ENCODE assay signal across 12 cellular contexts in the genomic region with DNA sequence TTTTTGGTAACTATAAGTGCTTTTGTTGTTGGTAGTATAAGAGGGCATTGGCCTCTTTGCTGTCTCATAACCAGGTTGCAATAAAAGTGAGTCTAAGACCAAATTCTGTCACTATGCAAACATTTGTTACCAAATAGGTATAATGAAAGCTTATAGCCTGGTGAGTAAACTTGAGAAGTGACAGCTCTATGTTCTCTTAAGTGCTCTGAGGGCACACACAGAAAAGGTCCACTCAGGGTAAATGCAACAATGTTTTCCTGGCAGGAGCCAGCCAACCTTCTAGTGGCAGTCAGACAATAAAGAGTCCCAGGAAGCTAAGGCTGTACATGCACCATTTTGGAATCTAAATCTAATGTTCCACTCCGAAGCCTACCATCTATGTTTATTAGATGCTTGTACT.
DNase-seq lines count a peak whose midpoint lies in the region; ATAC-seq and TF ChIP-seq lines count a peak whose summit lies in the region.
"Had no signal": no experiment of that assay in that cellular context is flagged by ENCODE, and none has a peak within 500 bp of the region (broad histone marks: within the 10 kb centered on the region; RNA-seq: fewer than 3 reads in every experiment).

No MANE protein-coding gene starts in this region.

- peak overlapping the region in 1 of 2 experiments; percentile 8 for H3K18ac ChIP-seq in mesenchymal stem cell (ENCODE audit: low read depth in 1 of 2, low read length in 2 of 2)

- no peak overlapping the region for H3K23ac ChIP-seq in mesenchymal stem cell (ENCODE audit: low read length in 2 of 2)

- DNase-seq in DMS53 (lab: John Stamatoyannopoulos, UW): peak; percentile 70
- DNase-seq in M059J (ENCODE audit: low read depth): peak; percentile 43
- DNase-seq in RWPE2 (ENCODE audit: low spot score): no peak
- DNase-seq in mesenchymal stem cell: no peak
- no peak for DNase-seq in DMS 273 treated with DMSO at 0.1 percent for 48 hours (lab: John Stamatoyannopoulos, UW)
- DNase-seq in GM03348 (ENCODE audit: low spot score): no peak
- DNase-seq: activated CD4-positive, CD25-positive, alpha-beta regulatory T cell; activated CD8-positive, alpha-beta memory T cell treated with anti-CD3 and anti-CD28 coated beads, Interleukin-2, amount 50 U/mL, for 4 hours; endodermal cell; HFFc6 had no signal

- WGBS in mesenchymal stem cell: no CpG with 5 or more reads among the region's 1 CpG

- no peak overlapping the region for H3K4me2 ChIP-seq in mesenchymal stem cell (ENCODE audit: low read length, poor library complexity, severe bottlenecking)
- H3K4me2 ChIP-seq: BLaER1 had no signal

- H3K4me3 ChIP-seq in RWPE2 (ENCODE audit: severe bottlenecking) (no peak overlapping the region), mesenchymal stem cell (ENCODE audit: insufficient read depth in 1 of 2, low read depth in 1 of 2, low read length in 2 of 2) (no peak overlapping the region)
- H3K4me3 ChIP-seq: BLaER1 had no signal

- H3K4me1 ChIP-seq in RWPE2 (ENCODE audit: insufficient read depth, poor library complexity, severe bottlenecking): peaks cover 81% of the 10 kb centered on the region
- H3K4me1 ChIP-seq in mesenchymal stem cell (ENCODE audit: control insufficient read depth, insufficient read depth, low read depth, low read length): peaks cover 3% of the 10 kb centered on the region
- H3K4me1 ChIP-seq: BLaER1 had no signal

- H2AK5ac ChIP-seq in mesenchymal stem cell (ENCODE audit: low read length, severe bottlenecking): peak overlapping the region; percentile 53

- no peak overlapping the region for H3K14ac ChIP-seq in mesenchymal stem cell (ENCODE audit: low read length in 2 of 2)

- no peak overlapping the region for H3K9ac ChIP-seq in mesenchymal stem cell (ENCODE audit: low read length)
- H3K9ac ChIP-seq: BLaER1 had no signal

- H4K91ac ChIP-seq in mesenchymal stem cell (ENCODE audit: low read length): no peak overlapping the region

- no peaks in the 10 kb centered on the region for H3K79me1 ChIP-seq in mesenchymal stem cell (replicated peaks; ENCODE audit: low read length, poor library complexity, severe bottlenecking)

- H2BK120ac ChIP-seq in mesenchymal stem cell (ENCODE audit: low read depth, low read length): no peak overlapping the region

- no peak for TF ChIP-seq CTCF in RWPE2 (IDR thresholded peaks at IDR 0.05; ENCODE audit: poor library complexity, severe bottlenecking)

- H2BK15ac ChIP-seq in mesenchymal stem cell (ENCODE audit: low read depth, poor library complexity, severe bottlenecking): no peak overlapping the region

- H3K9me3 ChIP-seq in RWPE2 (ENCODE audit: severe bottlenecking): no peaks in the 10 kb centered on the region
- no peaks in the 10 kb centered on the region for H3K9me3 ChIP-seq in mesenchymal stem cell (ENCODE audit: control insufficient read depth, low read length)
- H3K9me3 ChIP-seq: BLaER1 had no signal

- no peak overlapping the region for H2BK5ac ChIP-seq in mesenchymal stem cell (ENCODE audit: low read depth, low read length, poor library complexity, severe bottlenecking)

- peak overlapping the region in 1 of 2 experiments; percentile 79 for H3K4ac ChIP-seq in mesenchymal stem cell (ENCODE audit: low read depth in 1 of 2, low read length in 2 of 2)

- no peak overlapping the region for H2AFZ ChIP-seq in mesenchymal stem cell (ENCODE audit: low read depth, low read length)

- peak overlapping the region in 1 of 2 experiments; percentile 94 for H2BK12ac ChIP-seq in mesenchymal stem cell (ENCODE audit: low read length in 2 of 2)

- ATAC-seq in RWPE2 (ENCODE audit: low read depth) (peak; percentile 16; the same call in 2 of the 3 replicates), GM18517 (IDR thresholded peaks at IDR 0.05; ENCODE audit: unreplicated experiment) (no peak)

- H4K8ac ChIP-seq in mesenchymal stem cell (ENCODE audit: low read length): no peak overlapping the region

- no peaks in the 10 kb centered on the region for H3K27me3 ChIP-seq in RWPE2 (ENCODE audit: insufficient read depth, poor library complexity, severe bottlenecking)
- no peaks in the 10 kb centered on the region for H3K27me3 ChIP-seq in mesenchymal stem cell (ENCODE audit: control insufficient read depth in 1 of 2, insufficient read depth in 1 of 2, low read length in 2 of 2)
- H3K27me3 ChIP-seq: BLaER1 had no signal

- H3K36me3 ChIP-seq in RWPE2 (ENCODE audit: low read depth) (no peaks in the 10 kb centered on the region), mesenchymal stem cell (ENCODE audit: control insufficient read depth in 1 of 2, insufficient read depth in 2 of 2, low read depth in 1 of 2, low read length in 2 of 2) (no peaks in the 10 kb centered on the region)
- H3K36me3 ChIP-seq: BLaER1 had no signal

- H3K27ac ChIP-seq in RWPE2 (ENCODE audit: poor library complexity, severe bottlenecking) (peak overlapping the region; percentile 99), mesenchymal stem cell (ENCODE audit: low read length, poor library complexity, severe bottlenecking) (no peak overlapping the region)
- H3K27ac ChIP-seq: BLaER1 had no signal

Comparison
In these comparisons a context has a peak if more than half of its experiments do, and no peak if none do; other contexts are left out.
1. DNase-seq: peak in DMS53 (single experiment) and M059J (single experiment); none in RWPE2 (single experiment), mesenchymal stem cell (single experiment), DMS 273 treated with DMSO at 0.1 percent for 48 hours (single experiment) and GM03348 (single experiment).